ENCODE assay signal across 12 cellular contexts in the genomic region with DNA sequence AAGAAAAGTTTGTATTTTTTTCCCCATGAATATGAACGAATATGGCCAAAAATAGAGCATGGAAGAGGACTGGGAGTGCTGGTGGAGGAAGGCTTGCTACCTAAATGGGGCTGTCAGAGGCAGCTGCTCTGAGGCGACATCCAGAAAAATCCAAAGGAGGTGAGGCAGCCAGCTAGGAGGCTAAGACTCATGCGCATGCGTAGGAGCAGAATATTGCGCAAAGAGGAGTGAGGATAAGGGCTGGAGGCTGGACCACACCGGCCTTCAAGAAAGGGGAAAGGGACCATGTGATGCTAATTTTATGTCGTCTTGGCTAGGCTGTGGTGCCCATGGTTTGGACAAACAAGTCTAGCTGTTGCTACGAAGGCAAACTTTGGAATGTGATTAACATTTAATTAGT. TPM values are rescaled to one million over a fixed set of nuclear protein-coding genes. Genes with fewer than 3 reads are reported as not detected.
"Had no signal": no experiment of that assay in that cellular context is flagged by ENCODE, and none has a peak within 500 bp of the region (broad histone marks: within the 10 kb centered on the region; RNA-seq: fewer than 3 reads in every experiment).

No MANE protein-coding gene starts in this region.

- H3K4me3 ChIP-seq: ascending aorta, heart right ventricle, lower lobe of right lung, right lobe of liver, smooth muscle cell, thoracic aorta, upper lobe of right lung had no signal

- H3K9ac ChIP-seq: parathyroid adenoma had no signal

- H3K27me3 ChIP-seq: ascending aorta, right lobe of liver, upper lobe of right lung had no signal

- H3K9me3 ChIP-seq: ascending aorta, gastroesophageal sphincter, heart right ventricle, lower lobe of right lung, right lobe of liver, thoracic aorta, upper lobe of right lung had no signal

- H3K4me1 ChIP-seq: ascending aorta, parathyroid adenoma, right lobe of liver, upper lobe of right lung had no signal

- H3K27ac ChIP-seq: lower lobe of right lung, parathyroid adenoma, right lobe of liver, thoracic aorta, upper lobe of right lung had no signal

- H3K36me3 ChIP-seq: gastroesophageal sphincter, lower lobe of right lung, right lobe of liver, upper lobe of right lung had no signal

RNA-seq across cellular contexts. Expression of a gene that starts 30.5 kb away (rescaled TPM):
- total RNA-seq: activated CD4-positive, alpha-beta T cell treated with anti-CD3 and anti-CD28 coated beads, Interleukin-2, amount 10 ng/mL, durations not matched to agents 24 days and 14 days; activated CD8-positive, alpha-beta T cell treated with anti-CD3 and anti-CD28 coated beads, Interleukin-2, amount 10 ng/mL, durations not matched to agents 7 days and 5 days; natural killer cell treated with Interleukin-12 subunit alpha and Interleukin-12 subunit beta and Interleukin-15 and Interleukin-18, amount 100 ng/mL, for 72 hours had no signal
